ENCODE assay signal across 1 cellular context in genomic region chr3:100106531-100107155, GRCh38.
TF ChIP-seq lines count a peak whose summit lies in the region.

No MANE protein-coding gene starts in this region.

TF ChIP-seq in GM23338, 12 proteins besides CTCF, POLR2A, EP300 and RAD21 (continued from another document):
- TF ChIP-seq ZNF462 (CRISPR knock-in tag; IDR thresholded peaks at IDR 0.05) (no peak), REST (IDR thresholded peaks at IDR 0.05; ENCODE audit: unreplicated experiment) (no peak), CREB1 (CRISPR knock-in tag; IDR thresholded peaks at IDR 0.05; ENCODE audit: low read depth) (no peak), NANOG (IDR thresholded peaks at IDR 0.05; ENCODE audit: borderline replicate concordance) (no peak), ETS1 (IDR thresholded peaks at IDR 0.05) (no peak), STAT1 (IDR thresholded peaks at IDR 0.05; ENCODE audit: unreplicated experiment) (no peak), JUNB (IDR thresholded peaks at IDR 0.05; ENCODE audit: unreplicated experiment) (no peak), POLR2AphosphoS5 (IDR thresholded peaks at IDR 0.05; ENCODE audit: low read depth) (no peak), ZNF114 (CRISPR knock-in tag; IDR thresholded peaks at IDR 0.05) (no peak), ZNF331 (CRISPR knock-in tag; IDR thresholded peaks at IDR 0.05; ENCODE audit: low read depth) (no peak)
